Comparison of ENCODE assay signal across 13 cellular contexts in the genomic region with DNA sequence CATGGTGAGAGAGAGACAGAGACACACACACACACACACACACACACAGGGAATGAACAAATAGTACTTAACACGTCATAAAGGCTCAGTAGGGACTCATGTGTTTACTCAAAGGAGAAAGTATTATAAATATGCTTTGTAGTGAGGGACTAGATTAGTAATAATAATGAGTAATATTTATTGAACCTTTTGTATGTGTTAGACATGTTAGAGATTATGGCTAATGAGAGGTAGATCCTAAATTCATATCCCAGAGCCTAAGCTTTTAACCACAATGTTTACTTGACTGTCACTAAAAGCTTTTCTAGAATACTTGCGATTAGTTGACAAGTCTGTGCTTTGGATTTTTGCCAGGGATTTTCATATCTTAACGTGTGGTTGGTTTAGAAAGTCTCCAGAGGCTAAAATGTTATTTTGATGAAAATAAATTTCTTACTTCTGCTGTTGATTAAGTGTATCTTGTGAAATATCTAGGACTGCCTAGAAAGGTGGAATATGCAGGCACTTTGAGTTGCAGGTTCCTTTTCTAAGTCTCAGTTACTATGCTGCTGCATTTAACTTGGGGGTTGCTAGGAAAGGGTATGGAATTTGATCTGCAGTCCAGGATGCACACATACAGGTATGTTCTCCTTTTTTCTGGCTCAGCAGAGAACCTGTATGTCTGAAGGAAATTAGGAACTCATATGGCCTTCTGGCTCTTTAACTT.
DNase-seq lines count a peak whose midpoint lies in the region; ATAC-seq and TF ChIP-seq lines count a peak whose summit lies in the region.
"Had no signal": no experiment of that assay in that cellular context is flagged by ENCODE, and none has a peak within 500 bp of the region (broad histone marks: within the 10 kb centered on the region; RNA-seq: fewer than 3 reads in every experiment).

No MANE protein-coding gene starts in this region.

- CTCF ChIA-PET in SK-N-SH (lab: Yijun Ruan, JAX), result interaction anchor here (2.6 kb wide), 1 partner anchor 64 kb away, joined by 8 read pairs; a partner anchor contains a TSS

- no peaks in the 10 kb centered on the region for H3K9me3 Mint-ChIP-seq in neural crest cell

- no peak overlapping the region for H3K4me3 ChIP-seq in cardiac fibroblast (replicated peaks in 1 of 2; ENCODE audit: low read depth in 2 of 2, low read length in 2 of 2)
- no peak overlapping the region for H3K4me3 ChIP-seq in SK-N-SH (ENCODE audit: low read depth in 2 of 2, low read length in 1 of 2)

- peaks cover 8% of the 10 kb centered on the region for H3K4me1 Mint-ChIP-seq in neural crest cell

- H3K36me3 Mint-ChIP-seq in neural crest cell (ENCODE audit: low read depth), result peaks cover 2% of the 10 kb centered on the region

- no peaks in the 10 kb centered on the region for H3K27me3 Mint-ChIP-seq in neural crest cell (ENCODE audit: low read depth)

- H3K36me3 ChIP-seq in SK-N-SH (replicated peaks in 1 of 2; ENCODE audit: control insufficient read depth in 1 of 2, insufficient read depth in 2 of 2, low read length in 1 of 2), result peaks cover 4 to 25% of the 10 kb centered on the region in 2 experiments

- H3K27me3 ChIP-seq in SK-N-SH (ENCODE audit: insufficient read depth), result no peaks in the 10 kb centered on the region

- H3K9me2 ChIP-seq in SK-N-SH, result no peaks in the 10 kb centered on the region

- H3K9me3 ChIP-seq in SK-N-SH, result no peaks in the 10 kb centered on the region

- H3K4me3 Mint-ChIP-seq in neural crest cell, result no peak overlapping the region

- ATAC-seq in GM21825 (IDR thresholded peaks at IDR 0.05; ENCODE audit: unreplicated experiment), result no peak
- ATAC-seq: SK-N-SH treated with all-trans-retinoic acid at 6 μM for 48 hours had no signal

- TF ChIP-seq EP300 in SK-N-SH (IDR thresholded peaks at IDR 0.05; ENCODE audit: borderline replicate concordance in 1 of 2, low read depth in 1 of 2, low read length in 1 of 2), result no peak

- H3K4me1 ChIP-seq in SK-N-SH (ENCODE audit: control insufficient read depth in 1 of 2, insufficient read depth in 2 of 2, low read depth in 1 of 2, low read length in 1 of 2), result peaks cover 0 to 5% of the 10 kb centered on the region in 2 experiments; a peak in 3 of 4 replicates

- H3K79me2 ChIP-seq in SK-N-SH (ENCODE audit: insufficient read depth), result no peaks in the 10 kb centered on the region

- H3K4me2 ChIP-seq in SK-N-SH, result no peak overlapping the region

- POLR2A ChIA-PET in SK-N-SH (lab: Yijun Ruan, JAX), result no interaction called here

- peak overlapping the region; percentile 73 for H3K27ac Mint-ChIP-seq in neural crest cell (ENCODE audit: unreplicated experiment)

- H3K9ac ChIP-seq in SK-N-SH, result no peak overlapping the region

- no peak for TF ChIP-seq CTCF in cardiac fibroblast (IDR thresholded peaks at IDR 0.05; ENCODE audit: low read depth, low read length)
- no peak for TF ChIP-seq CTCF in neural crest cell (conservative IDR thresholded peaks at IDR 0.05)
- no peak for TF ChIP-seq CTCF in SK-N-SH (IDR thresholded peaks at IDR 0.05)

- no peak overlapping the region for H3K27ac ChIP-seq in SK-N-SH (ENCODE audit: low read depth in 2 of 2, low read length in 1 of 2)

- DNase-seq in DMS79 treated with DMSO at 0.1 percent for 48 hours (lab: John Stamatoyannopoulos, UW) (peak; percentile 92), NCI-H2029 (lab: John Stamatoyannopoulos, UW) (peak; percentile 41), cardiac fibroblast (ENCODE audit: low read depth in 2 of 2) (peak; percentile 65 to 85), neural crest cell (ENCODE audit: low read depth, low spot score) (no peak), posterior vena cava (ENCODE audit: low spot score) (no peak), NCI-H526 (lab: John Stamatoyannopoulos, UW) (no peak), SK-N-SH (no peak)
- DNase-seq: activated CD4-positive, alpha-beta T cell treated with anti-CD3 and anti-CD28 coated beads, Interleukin-2, amount 50 U/mL, for 4 hours; COR-L47; midbrain; NCI-H1694 had no signal

- H4K20me1 ChIP-seq in SK-N-SH (ENCODE audit: insufficient read depth), result no peaks in the 10 kb centered on the region

- intact Hi-C loops in posterior vena cava (cut with DNase I), result no loop called here

- TF ChIP-seq RAD21 in SK-N-SH (IDR thresholded peaks at IDR 0.05; ENCODE audit: low read length), result no peak

- peaks cover 9% of the 10 kb centered on the region for H3F3A ChIP-seq in SK-N-SH (replicated peaks; ENCODE audit: insufficient read depth)

- 66% methylated on average over 3 of the region's 3 CpGs for WGBS in SK-N-SH (ENCODE audit: low lambda C conversion rate)

- no peak overlapping the region for H2AFZ ChIP-seq in SK-N-SH (ENCODE audit: low read depth)

TF ChIP-seq in SK-N-SH, 30 proteins besides CTCF, POLR2A, EP300 and RAD21:
- no peak for TF ChIP-seq TAF1 (IDR thresholded peaks at IDR 0.05; ENCODE audit: borderline replicate concordance, low read depth, low read length)
- TF ChIP-seq GATA2 (CRISPR knock-in tag; IDR thresholded peaks at IDR 0.05), result no peak
- TF ChIP-seq JUND (IDR thresholded peaks at IDR 0.05), result no peak
- no peak for TF ChIP-seq SMC3 (IDR thresholded peaks at IDR 0.05; ENCODE audit: low read depth, low read length)
- TF ChIP-seq, protein P1, sequence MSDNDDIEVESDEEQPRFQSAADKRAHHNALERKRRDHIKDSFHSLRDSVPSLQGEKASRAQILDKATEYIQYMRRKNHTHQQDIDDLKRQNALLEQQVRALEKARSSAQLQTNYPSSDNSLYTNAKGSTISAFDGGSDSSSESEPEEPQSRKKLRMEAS (IDR thresholded peaks at IDR 0.05; ENCODE audit: low read depth), result no peak
TF ChIP-seq in SK-N-SH: peak in this region for 0.

Comparison
In these comparisons a context has a peak if more than half of its experiments do, and no peak if none do; other contexts are left out.
1. DNase-seq: peak in DMS79 treated with DMSO at 0.1 percent for 48 hours (single experiment), NCI-H2029 (single experiment) and cardiac fibroblast (2 of 2); none in neural crest cell (single experiment), posterior vena cava (single experiment), NCI-H526 (0 of 2) and SK-N-SH (single experiment).